Comparison of ENCODE assay signal across 11 cellular contexts in the genomic region with DNA sequence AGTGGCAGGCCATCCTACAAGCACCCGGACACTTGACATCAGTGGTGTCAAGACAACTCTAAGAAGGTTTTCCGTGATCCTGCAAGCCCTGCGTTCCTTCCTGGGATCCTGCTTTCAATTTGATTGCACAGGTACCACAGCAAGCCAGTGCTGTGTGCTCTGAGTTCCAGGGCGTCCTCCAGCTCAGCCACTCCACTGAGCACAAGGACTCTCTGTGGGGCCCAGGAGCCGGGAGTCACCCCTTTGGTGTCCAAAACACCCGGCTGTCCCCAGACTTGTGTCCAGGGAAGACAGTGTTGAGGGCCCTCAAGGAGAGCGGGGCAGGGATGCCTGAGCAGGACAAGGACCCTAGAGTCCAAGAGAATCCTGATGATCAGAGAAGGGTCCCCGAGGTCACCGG. TPM values are rescaled to one million over a fixed set of nuclear protein-coding genes. Genes with fewer than 3 reads are reported as not detected.
"Had no signal": no experiment of that assay in that cellular context is flagged by ENCODE, and none has a peak within 500 bp of the region (broad histone marks: within the 10 kb centered on the region; RNA-seq: fewer than 3 reads in every experiment).

No MANE protein-coding gene starts in this region.

RNA-seq across cellular contexts. Expression of gene GGTLC1, which starts 0.4 kb away (rescaled TPM):
- total RNA-seq: NCI-H460, OCI-LY7, PC-3, Peyer's patch, Right ventricle myocardium inferior, Right ventricle myocardium superior, RPMI7951, SJCRH30, SJSA1, SK-MEL-5 had no signal
- polyA plus RNA-seq: SK-N-SH had no signal
